In genomic region chr12:67193705-67194104, GRCh38 we compare ENCODE assay signal across 9 cellular contexts.
DNase-seq lines count a peak whose midpoint lies in the region; ATAC-seq and TF ChIP-seq lines count a peak whose summit lies in the region.
"Had no signal": no experiment of that assay in that cellular context is flagged by ENCODE, and none has a peak within 500 bp of the region (broad histone marks: within the 10 kb centered on the region; RNA-seq: fewer than 3 reads in every experiment).

No MANE protein-coding gene starts in this region.

- H3K4me1 ChIP-seq in GM23248 (ENCODE audit: insufficient read depth), result no peaks in the 10 kb centered on the region

- no peaks in the 10 kb centered on the region for H3K36me3 ChIP-seq in GM23248 (ENCODE audit: low read depth)

- H3K27ac ChIP-seq in GM23248, result no peak overlapping the region
- H3K27ac ChIP-seq: epithelial cell of prostate had no signal

- H4K20me1 ChIP-seq in GM23248 (ENCODE audit: insufficient read depth), result no peaks in the 10 kb centered on the region

- DNase-seq in GM23248 (peak; percentile 42), NCI-H226 (peak; percentile 15), choroid plexus epithelial cell (ENCODE audit: low read depth) (peak; percentile 56), renal cortical epithelial cell (ENCODE audit: low read depth) (peak; percentile 49), cerebellar nuclear complex (lab: John Stamatoyannopoulos, UW) (no peak), NCI-H1048 (lab: John Stamatoyannopoulos, UW) (no peak)

- no peak overlapping the region for H3K4me2 ChIP-seq in GM23248 (ENCODE audit: unreplicated experiment)

- H3K4me3 ChIP-seq in GM23248 (no peak overlapping the region), choroid plexus epithelial cell (ENCODE audit: low read depth, low read length) (no peak overlapping the region)

- H3K9me3 ChIP-seq in GM23248 (ENCODE audit: low read depth), result no peaks in the 10 kb centered on the region

- H3K27me3 ChIP-seq in GM23248 (replicated peaks; ENCODE audit: insufficient read depth), result no peaks in the 10 kb centered on the region

- in situ Hi-C loops in GM23248 (cut with MboI), result no loop called here

- no peak overlapping the region for H2AFZ ChIP-seq in GM23248

- no peaks in the 10 kb centered on the region for H3F3A ChIP-seq in GM23248 (ENCODE audit: insufficient read depth)

- H3K9me2 ChIP-seq in GM23248 (ENCODE audit: insufficient read depth), result no peaks in the 10 kb centered on the region

- H3K79me2 ChIP-seq in GM23248 (ENCODE audit: insufficient read depth), result no peaks in the 10 kb centered on the region

- ATAC-seq in GM19452 (IDR thresholded peaks at IDR 0.05; ENCODE audit: unreplicated experiment), result no peak
- no peak for ATAC-seq in HG03135 (IDR thresholded peaks at IDR 0.05; ENCODE audit: unreplicated experiment)

- no peak for TF ChIP-seq CTCF in choroid plexus epithelial cell (conservative IDR thresholded peaks at IDR 0.05; ENCODE audit: low read depth, low read length)

- no peak overlapping the region for H3K9ac ChIP-seq in GM23248

Comparison
In these comparisons a context has a peak if more than half of its experiments do, and no peak if none do; other contexts are left out.
1. DNase-seq: peak in GM23248 (single experiment), NCI-H226 (single experiment), choroid plexus epithelial cell (single experiment) and renal cortical epithelial cell (single experiment); none in cerebellar nuclear complex (0 of 2) and NCI-H1048 (single experiment).